ENCODE assay signal across 1 cellular context in the genomic region with DNA sequence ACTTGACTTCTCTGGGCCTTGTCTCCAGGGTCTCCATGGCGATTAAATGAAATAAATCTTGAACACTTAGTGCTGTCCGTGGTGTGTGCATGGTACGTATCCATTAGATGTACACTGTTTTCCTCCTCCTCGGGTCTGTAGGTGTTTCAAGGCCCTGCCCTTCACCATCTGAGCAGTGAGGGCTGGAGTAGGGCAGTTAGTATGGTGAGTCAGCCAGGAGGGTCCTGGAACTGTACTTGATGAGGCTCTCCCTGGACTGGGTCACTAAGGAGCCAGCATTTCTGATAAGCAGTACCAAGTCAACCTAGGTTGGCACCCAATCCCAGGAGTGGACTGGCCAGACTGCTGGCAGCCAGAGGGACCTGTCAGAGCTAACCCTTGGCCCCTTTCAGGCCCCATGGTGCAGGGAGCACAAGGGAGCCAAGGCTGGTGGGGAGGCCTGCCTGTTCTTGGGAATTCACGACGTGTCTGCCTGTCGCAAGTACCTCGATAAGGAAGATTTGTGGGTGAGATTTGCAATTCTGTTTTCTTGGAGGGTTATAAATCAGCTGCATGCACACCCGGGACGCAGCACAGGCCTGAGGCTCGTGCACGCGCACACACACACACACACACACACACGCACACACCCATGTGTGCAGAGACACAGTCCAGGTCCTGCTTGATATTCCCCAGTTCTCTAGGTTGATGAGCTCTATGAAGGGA.
TF ChIP-seq lines count a peak whose summit lies in the region.

No MANE protein-coding gene starts in this region.

TF ChIP-seq in K562, 482 proteins besides CTCF, POLR2A, EP300 and RAD21 (continued from another document and continues in another):
- TF ChIP-seq, protein P1, sequence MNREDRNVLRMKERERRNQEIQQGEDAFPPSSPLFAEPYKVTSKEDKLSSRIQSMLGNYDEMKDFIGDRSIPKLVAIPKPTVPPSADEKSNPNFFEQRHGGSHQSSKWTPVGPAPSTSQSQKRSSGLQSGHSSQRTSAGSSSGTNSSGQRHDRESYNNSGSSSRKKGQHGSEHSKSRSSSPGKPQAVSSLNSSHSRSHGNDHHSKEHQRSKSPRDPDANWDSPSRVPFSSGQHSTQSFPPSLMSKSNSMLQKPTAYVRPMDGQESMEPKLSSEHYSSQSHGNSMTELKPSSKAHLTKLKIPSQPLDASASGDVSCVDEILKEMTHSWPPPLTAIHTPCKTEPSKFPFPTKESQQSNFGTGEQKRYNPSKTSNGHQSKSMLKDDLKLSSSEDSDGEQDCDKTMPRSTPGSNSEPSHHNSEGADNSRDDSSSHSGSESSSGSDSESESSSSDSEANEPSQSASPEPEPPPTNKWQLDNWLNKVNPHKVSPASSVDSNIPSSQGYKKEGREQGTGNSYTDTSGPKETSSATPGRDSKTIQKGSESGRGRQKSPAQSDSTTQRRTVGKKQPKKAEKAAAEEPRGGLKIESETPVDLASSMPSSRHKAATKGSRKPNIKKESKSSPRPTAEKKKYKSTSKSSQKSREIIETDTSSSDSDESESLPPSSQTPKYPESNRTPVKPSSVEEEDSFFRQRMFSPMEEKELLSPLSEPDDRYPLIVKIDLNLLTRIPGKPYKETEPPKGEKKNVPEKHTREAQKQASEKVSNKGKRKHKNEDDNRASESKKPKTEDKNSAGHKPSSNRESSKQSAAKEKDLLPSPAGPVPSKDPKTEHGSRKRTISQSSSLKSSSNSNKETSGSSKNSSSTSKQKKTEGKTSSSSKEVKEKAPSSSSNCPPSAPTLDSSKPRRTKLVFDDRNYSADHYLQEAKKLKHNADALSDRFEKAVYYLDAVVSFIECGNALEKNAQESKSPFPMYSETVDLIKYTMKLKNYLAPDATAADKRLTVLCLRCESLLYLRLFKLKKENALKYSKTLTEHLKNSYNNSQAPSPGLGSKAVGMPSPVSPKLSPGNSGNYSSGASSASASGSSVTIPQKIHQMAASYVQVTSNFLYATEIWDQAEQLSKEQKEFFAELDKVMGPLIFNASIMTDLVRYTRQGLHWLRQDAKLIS (CRISPR knock-in tag; IDR thresholded peaks at IDR 0.05): no peak
- no peak for TF ChIP-seq PCBP2 (IDR thresholded peaks at IDR 0.05; ENCODE audit: low read depth, low read length, poor library complexity, severe bottlenecking)
- no peak for TF ChIP-seq SPI1 (IDR thresholded peaks at IDR 0.05; ENCODE audit: borderline replicate concordance, low read depth, low read length)
- TF ChIP-seq CBFA2T2 (conservative IDR thresholded peaks at IDR 0.05): peak; percentile 45; the same call in 1 of the 2 replicates
- no peak for TF ChIP-seq NCOA2 (IDR thresholded peaks at IDR 0.05; ENCODE audit: partially characterized antibody in 2 of 2)
- TF ChIP-seq NFIC (IDR thresholded peaks at IDR 0.05): 0 out of 2 replicates have a peak, but pooled peaks have one; percentile 26
- no peak for TF ChIP-seq ZNF121 (CRISPR knock-in tag; conservative IDR thresholded peaks at IDR 0.05)
- no peak for TF ChIP-seq ZNF311 (CRISPR knock-in tag; IDR thresholded peaks at IDR 0.05)
- no peak for TF ChIP-seq TRIM28 (IDR thresholded peaks at IDR 0.05)
- no peak for TF ChIP-seq SMAD1 (IDR thresholded peaks at IDR 0.05; ENCODE audit: low read depth, low read length, partially characterized antibody)
- TF ChIP-seq PRMT5 (CRISPR knock-in tag; IDR thresholded peaks at IDR 0.05): no peak
- peak; percentile 82 for TF ChIP-seq BHLHE40 (IDR thresholded peaks at IDR 0.05; ENCODE audit: low read length)
- TF ChIP-seq, protein P2, sequence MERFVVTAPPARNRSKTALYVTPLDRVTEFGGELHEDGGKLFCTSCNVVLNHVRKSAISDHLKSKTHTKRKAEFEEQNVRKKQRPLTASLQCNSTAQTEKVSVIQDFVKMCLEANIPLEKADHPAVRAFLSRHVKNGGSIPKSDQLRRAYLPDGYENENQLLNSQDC (CRISPR knock-in tag; IDR thresholded peaks at IDR 0.05): no peak
- peak in 1 of 2 experiments; percentile 91; a peak in 2 of 4 replicates for TF ChIP-seq RCOR1 (IDR thresholded peaks at IDR 0.05; ENCODE audit: borderline replicate concordance in 1 of 2, low read depth in 2 of 2, low read length in 2 of 2)
- TF ChIP-seq NFE2 (IDR thresholded peaks at IDR 0.05; ENCODE audit: low read depth): 0 out of 2 replicates have a peak, but pooled peaks have one; percentile 10
- no peak for TF ChIP-seq SUPT5H (IDR thresholded peaks at IDR 0.05)
- no peak for TF ChIP-seq NR2C2 (CRISPR knock-in tag; IDR thresholded peaks at IDR 0.05)
- TF ChIP-seq NR2C2 (tag; IDR thresholded peaks at IDR 0.05): peak; percentile 51
- TF ChIP-seq ESRRA (IDR thresholded peaks at IDR 0.05; ENCODE audit: borderline replicate concordance, low read depth): 0 out of 2 replicates have a peak, but pooled peaks have one; percentile 52
- TF ChIP-seq NFIX (CRISPR knock-in tag; IDR thresholded peaks at IDR 0.05; ENCODE audit: low read depth): no peak
- TF ChIP-seq TEAD4 (IDR thresholded peaks at IDR 0.05; ENCODE audit: low read length): peak; percentile 76; the same call in 1 of the 2 replicates
- no peak for TF ChIP-seq TEAD4 (CRISPR knock-in tag; IDR thresholded peaks at IDR 0.05; ENCODE audit: borderline replicate concordance)
- TF ChIP-seq, protein P3, sequence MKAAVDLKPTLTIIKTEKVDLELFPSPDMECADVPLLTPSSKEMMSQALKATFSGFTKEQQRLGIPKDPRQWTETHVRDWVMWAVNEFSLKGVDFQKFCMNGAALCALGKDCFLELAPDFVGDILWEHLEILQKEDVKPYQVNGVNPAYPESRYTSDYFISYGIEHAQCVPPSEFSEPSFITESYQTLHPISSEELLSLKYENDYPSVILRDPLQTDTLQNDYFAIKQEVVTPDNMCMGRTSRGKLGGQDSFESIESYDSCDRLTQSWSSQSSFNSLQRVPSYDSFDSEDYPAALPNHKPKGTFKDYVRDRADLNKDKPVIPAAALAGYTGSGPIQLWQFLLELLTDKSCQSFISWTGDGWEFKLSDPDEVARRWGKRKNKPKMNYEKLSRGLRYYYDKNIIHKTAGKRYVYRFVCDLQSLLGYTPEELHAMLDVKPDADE (conservative IDR thresholded peaks at IDR 0.05; ENCODE audit: control insufficient read depth, low read depth, low read length): no peak
- TF ChIP-seq, protein P4, sequence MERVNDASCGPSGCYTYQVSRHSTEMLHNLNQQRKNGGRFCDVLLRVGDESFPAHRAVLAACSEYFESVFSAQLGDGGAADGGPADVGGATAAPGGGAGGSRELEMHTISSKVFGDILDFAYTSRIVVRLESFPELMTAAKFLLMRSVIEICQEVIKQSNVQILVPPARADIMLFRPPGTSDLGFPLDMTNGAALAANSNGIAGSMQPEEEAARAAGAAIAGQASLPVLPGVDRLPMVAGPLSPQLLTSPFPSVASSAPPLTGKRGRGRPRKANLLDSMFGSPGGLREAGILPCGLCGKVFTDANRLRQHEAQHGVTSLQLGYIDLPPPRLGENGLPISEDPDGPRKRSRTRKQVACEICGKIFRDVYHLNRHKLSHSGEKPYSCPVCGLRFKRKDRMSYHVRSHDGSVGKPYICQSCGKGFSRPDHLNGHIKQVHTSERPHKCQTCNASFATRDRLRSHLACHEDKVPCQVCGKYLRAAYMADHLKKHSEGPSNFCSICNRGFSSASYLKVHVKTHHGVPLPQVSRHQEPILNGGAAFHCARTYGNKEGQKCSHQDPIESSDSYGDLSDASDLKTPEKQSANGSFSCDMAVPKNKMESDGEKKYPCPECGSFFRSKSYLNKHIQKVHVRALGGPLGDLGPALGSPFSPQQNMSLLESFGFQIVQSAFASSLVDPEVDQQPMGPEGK (CRISPR knock-in tag; IDR thresholded peaks at IDR 0.05; ENCODE audit: borderline replicate concordance): no peak
- TF ChIP-seq ZNF644 (tag; IDR thresholded peaks at IDR 0.05; ENCODE audit: low read depth): peak; percentile 82; the same call in 1 of the 2 replicates
- TF ChIP-seq KAT8 (IDR thresholded peaks at IDR 0.05; ENCODE audit: low read depth): no peak
- no peak for TF ChIP-seq ZNF764 (CRISPR knock-in tag; IDR thresholded peaks at IDR 0.05; ENCODE audit: low read depth)
- TF ChIP-seq CCNT2 (IDR thresholded peaks at IDR 0.05; ENCODE audit: borderline replicate concordance, extremely low read depth, insufficient read length, low read depth, low read length): peak; percentile 86
- TF ChIP-seq ZNF830 (CRISPR knock-in tag; IDR thresholded peaks at IDR 0.05): no peak
- TF ChIP-seq HDAC8 (tag; IDR thresholded peaks at IDR 0.05): 0 out of 2 replicates have a peak, but pooled peaks have one; percentile 26
- TF ChIP-seq ZFP36 (IDR thresholded peaks at IDR 0.05; ENCODE audit: low read depth, low read length, partially characterized antibody): no peak
- TF ChIP-seq, protein P5, sequence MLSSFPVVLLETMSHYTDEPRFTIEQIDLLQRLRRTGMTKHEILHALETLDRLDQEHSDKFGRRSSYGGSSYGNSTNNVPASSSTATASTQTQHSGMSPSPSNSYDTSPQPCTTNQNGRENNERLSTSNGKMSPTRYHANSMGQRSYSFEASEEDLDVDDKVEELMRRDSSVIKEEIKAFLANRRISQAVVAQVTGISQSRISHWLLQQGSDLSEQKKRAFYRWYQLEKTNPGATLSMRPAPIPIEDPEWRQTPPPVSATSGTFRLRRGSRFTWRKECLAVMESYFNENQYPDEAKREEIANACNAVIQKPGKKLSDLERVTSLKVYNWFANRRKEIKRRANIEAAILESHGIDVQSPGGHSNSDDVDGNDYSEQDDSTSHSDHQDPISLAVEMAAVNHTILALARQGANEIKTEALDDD (IDR thresholded peaks at IDR 0.05): peak; percentile 48; the same call in 1 of the 2 replicates
- TF ChIP-seq TAL1 (IDR thresholded peaks at IDR 0.05): peak; percentile 67
- TF ChIP-seq, protein P6, sequence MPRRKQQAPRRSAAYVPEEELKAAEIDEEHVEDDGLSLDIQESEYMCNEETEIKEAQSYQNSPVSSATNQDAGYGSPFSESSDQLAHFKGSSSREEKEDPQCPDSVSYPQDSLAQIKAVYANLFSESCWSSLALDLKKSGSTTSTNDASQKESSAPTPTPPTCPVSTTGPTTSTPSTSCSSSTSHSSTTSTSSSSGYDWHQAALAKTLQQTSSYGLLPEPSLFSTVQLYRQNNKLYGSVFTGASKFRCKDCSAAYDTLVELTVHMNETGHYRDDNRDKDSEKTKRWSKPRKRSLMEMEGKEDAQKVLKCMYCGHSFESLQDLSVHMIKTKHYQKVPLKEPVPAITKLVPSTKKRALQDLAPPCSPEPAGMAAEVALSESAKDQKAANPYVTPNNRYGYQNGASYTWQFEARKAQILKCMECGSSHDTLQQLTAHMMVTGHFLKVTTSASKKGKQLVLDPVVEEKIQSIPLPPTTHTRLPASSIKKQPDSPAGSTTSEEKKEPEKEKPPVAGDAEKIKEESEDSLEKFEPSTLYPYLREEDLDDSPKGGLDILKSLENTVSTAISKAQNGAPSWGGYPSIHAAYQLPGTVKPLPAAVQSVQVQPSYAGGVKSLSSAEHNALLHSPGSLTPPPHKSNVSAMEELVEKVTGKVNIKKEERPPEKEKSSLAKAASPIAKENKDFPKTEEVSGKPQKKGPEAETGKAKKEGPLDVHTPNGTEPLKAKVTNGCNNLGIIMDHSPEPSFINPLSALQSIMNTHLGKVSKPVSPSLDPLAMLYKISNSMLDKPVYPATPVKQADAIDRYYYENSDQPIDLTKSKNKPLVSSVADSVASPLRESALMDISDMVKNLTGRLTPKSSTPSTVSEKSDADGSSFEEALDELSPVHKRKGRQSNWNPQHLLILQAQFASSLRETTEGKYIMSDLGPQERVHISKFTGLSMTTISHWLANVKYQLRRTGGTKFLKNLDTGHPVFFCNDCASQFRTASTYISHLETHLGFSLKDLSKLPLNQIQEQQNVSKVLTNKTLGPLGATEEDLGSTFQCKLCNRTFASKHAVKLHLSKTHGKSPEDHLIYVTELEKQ (CRISPR knock-in tag; IDR thresholded peaks at IDR 0.05): no peak
- peak; percentile 47 for TF ChIP-seq MTA2 (IDR thresholded peaks at IDR 0.05; ENCODE audit: low read depth)
- TF ChIP-seq CBFA2T3 (IDR thresholded peaks at IDR 0.05): peak; percentile 73
- TF ChIP-seq, protein P7, sequence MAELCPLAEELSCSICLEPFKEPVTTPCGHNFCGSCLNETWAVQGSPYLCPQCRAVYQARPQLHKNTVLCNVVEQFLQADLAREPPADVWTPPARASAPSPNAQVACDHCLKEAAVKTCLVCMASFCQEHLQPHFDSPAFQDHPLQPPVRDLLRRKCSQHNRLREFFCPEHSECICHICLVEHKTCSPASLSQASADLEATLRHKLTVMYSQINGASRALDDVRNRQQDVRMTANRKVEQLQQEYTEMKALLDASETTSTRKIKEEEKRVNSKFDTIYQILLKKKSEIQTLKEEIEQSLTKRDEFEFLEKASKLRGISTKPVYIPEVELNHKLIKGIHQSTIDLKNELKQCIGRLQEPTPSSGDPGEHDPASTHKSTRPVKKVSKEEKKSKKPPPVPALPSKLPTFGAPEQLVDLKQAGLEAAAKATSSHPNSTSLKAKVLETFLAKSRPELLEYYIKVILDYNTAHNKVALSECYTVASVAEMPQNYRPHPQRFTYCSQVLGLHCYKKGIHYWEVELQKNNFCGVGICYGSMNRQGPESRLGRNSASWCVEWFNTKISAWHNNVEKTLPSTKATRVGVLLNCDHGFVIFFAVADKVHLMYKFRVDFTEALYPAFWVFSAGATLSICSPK (IDR thresholded peaks at IDR 0.05; ENCODE audit: borderline replicate concordance): no peak
- peak; percentile 66 for TF ChIP-seq MYNN (IDR thresholded peaks at IDR 0.05)
- TF ChIP-seq MYNN (CRISPR knock-in tag; IDR thresholded peaks at IDR 0.05): no peak
- TF ChIP-seq ZFX (CRISPR knock-in tag; IDR thresholded peaks at IDR 0.05): peak; percentile 44
- TF ChIP-seq ZNF134 (CRISPR knock-in tag; conservative IDR thresholded peaks at IDR 0.05): no peak
- TF ChIP-seq COPS2 (conservative IDR thresholded peaks at IDR 0.05): no peak
- TF ChIP-seq, protein P8, sequence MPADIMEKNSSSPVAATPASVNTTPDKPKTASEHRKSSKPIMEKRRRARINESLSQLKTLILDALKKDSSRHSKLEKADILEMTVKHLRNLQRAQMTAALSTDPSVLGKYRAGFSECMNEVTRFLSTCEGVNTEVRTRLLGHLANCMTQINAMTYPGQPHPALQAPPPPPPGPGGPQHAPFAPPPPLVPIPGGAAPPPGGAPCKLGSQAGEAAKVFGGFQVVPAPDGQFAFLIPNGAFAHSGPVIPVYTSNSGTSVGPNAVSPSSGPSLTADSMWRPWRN (IDR thresholded peaks at IDR 0.05; ENCODE audit: low read depth): peak; percentile 74
- TF ChIP-seq ZNF778 (CRISPR knock-in tag; IDR thresholded peaks at IDR 0.05): no peak
- TF ChIP-seq NR3C1 (CRISPR knock-in tag; IDR thresholded peaks at IDR 0.05): no peak
- TF ChIP-seq MTA1 (IDR thresholded peaks at IDR 0.05; ENCODE audit: borderline replicate concordance): no peak
